Comparison of ENCODE assay signal across 8 cellular contexts in the genomic region with DNA sequence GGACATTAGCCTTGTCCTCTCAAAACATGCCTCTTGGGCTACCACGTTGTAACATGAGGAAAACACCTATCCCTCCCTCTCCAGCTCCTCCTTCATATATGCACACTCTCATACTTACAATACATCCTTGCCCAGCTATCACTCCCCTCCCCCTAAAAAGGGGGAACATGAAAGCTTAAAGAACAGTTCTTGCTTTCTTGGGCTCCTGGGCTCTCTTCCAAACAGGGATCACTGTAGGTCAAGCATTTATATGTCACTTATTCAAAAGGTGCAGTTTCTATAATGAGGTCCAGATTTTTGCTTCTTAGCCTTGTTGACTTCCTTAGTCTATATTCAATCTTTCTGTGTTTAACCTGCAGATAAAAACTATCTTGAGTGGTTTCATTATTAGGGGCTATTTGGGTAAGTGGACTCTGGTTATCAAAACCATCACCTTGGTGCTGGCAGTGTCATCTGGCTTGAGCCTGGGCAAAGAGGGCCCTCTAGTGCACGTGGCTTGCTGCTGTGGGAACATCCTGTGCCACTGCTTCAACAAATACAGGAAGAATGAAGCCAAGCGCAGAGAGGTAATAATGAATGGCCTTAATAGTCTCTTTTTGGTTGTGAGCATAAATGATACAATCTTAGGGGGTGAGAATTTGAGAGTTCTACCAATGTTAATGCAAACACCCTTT.
DNase-seq lines count a peak whose midpoint lies in the region; ATAC-seq and TF ChIP-seq lines count a peak whose summit lies in the region.

No MANE protein-coding gene starts in this region.

- H3K27me3 ChIP-seq in WERI-Rb-1 (ENCODE audit: insufficient read depth, low read depth, severe bottlenecking), result peaks cover 3% of the 10 kb centered on the region
- H3K27me3 ChIP-seq in MG63, result no peaks in the 10 kb centered on the region

- no peak overlapping the region for H3K4me3 ChIP-seq in GM12865 (ENCODE audit: low read depth, low read length)
- H3K4me3 ChIP-seq in WERI-Rb-1 (ENCODE audit: low read depth, low read length), result no peak overlapping the region
- H3K4me3 ChIP-seq in MG63, result no peak overlapping the region

- TF ChIP-seq CTCF in GM12865 (IDR thresholded peaks at IDR 0.05; ENCODE audit: insufficient read depth, low read depth, low read length, missing control alignments) (peak; percentile 22), WERI-Rb-1 (IDR thresholded peaks at IDR 0.05; ENCODE audit: low read depth, low read length) (peak; percentile 61)

- DNase-seq in GM12865 (ENCODE audit: low read depth) (peak; percentile 29), WERI-Rb-1 (peak; percentile 22), left colon (peak; percentile 33 to 39), MG63 (no peak)

- no peaks in the 10 kb centered on the region for H3K27me3 Mint-ChIP-seq in stimulated activated memory B cell treated with anti-CD40 and anti-IgM and Interleukin-4, amounts not matched to agents 10 μg/mL and 1 μg/mL and 100 μg/mL, for 72 hours

- peaks cover 15% of the 10 kb centered on the region for H3K36me3 Mint-ChIP-seq in stimulated activated memory B cell treated with anti-CD40 and anti-IgM and Interleukin-4, amounts not matched to agents 10 μg/mL and 1 μg/mL and 100 μg/mL, for 72 hours

- H3K27ac Mint-ChIP-seq in stimulated activated memory B cell treated with anti-CD40 and anti-IgM and Interleukin-4, amounts not matched to agents 10 μg/mL and 1 μg/mL and 100 μg/mL, for 72 hours, result no peak overlapping the region

- no peaks in the 10 kb centered on the region for H3K9me3 Mint-ChIP-seq in stimulated activated memory B cell treated with anti-CD40 and anti-IgM and Interleukin-4, amounts not matched to agents 10 μg/mL and 1 μg/mL and 100 μg/mL, for 72 hours

- no peak overlapping the region for H3K27ac ChIP-seq in WERI-Rb-1

- H3K4me3 Mint-ChIP-seq in stimulated activated memory B cell treated with anti-CD40 and anti-IgM and Interleukin-4, amounts not matched to agents 10 μg/mL and 1 μg/mL and 100 μg/mL, for 72 hours, result no peak overlapping the region

- H3K36me3 ChIP-seq in WERI-Rb-1, result peaks cover 3% of the 10 kb centered on the region; the same call in 1 of the 2 replicates
- H3K36me3 ChIP-seq in MG63, result no peaks in the 10 kb centered on the region

- H3K4me1 Mint-ChIP-seq in stimulated activated memory B cell treated with anti-CD40 and anti-IgM and Interleukin-4, amounts not matched to agents 10 μg/mL and 1 μg/mL and 100 μg/mL, for 72 hours, result peaks cover 20% of the 10 kb centered on the region

- intact Hi-C loops in left colon (cut with DNase I, micrococcal nuclease), result loop anchor here in 1 of 2 donors (10.0 kb wide), 1 partner anchor 167 kb away; no protein-coding TSS in a partner anchor

- ATAC-seq in HG03460 (IDR thresholded peaks at IDR 0.05; ENCODE audit: unreplicated experiment) (peak; percentile 65), left colon (peak; percentile 88), GM19035 (IDR thresholded peaks at IDR 0.05; ENCODE audit: unreplicated experiment) (no peak), HG03196 (IDR thresholded peaks at IDR 0.05; ENCODE audit: unreplicated experiment) (no peak)
- no peak for ATAC-seq in stimulated activated memory B cell treated with anti-CD40 and anti-IgM and Interleukin-4, amounts not matched to agents 10 μg/mL and 1 μg/mL and 100 μg/mL, for 72 hours

- H3K9me3 ChIP-seq in WERI-Rb-1 (ENCODE audit: severe bottlenecking), result no peaks in the 10 kb centered on the region
- H3K9me3 ChIP-seq in MG63, result no peaks in the 10 kb centered on the region

Comparison
In these comparisons a context has a peak if more than half of its experiments do, and no peak if none do; other contexts are left out.
1. ATAC-seq: peak in HG03460 (single experiment) and left colon (single experiment); none in GM19035 (single experiment), HG03196 (single experiment) and stimulated activated memory B cell treated with anti-CD40 and anti-IgM and Interleukin-4, amounts not matched to agents 10 μg/mL and 1 μg/mL and 100 μg/mL, for 72 hours (single experiment).